ENCODE assay signal across 20 cellular contexts in the genomic region with DNA sequence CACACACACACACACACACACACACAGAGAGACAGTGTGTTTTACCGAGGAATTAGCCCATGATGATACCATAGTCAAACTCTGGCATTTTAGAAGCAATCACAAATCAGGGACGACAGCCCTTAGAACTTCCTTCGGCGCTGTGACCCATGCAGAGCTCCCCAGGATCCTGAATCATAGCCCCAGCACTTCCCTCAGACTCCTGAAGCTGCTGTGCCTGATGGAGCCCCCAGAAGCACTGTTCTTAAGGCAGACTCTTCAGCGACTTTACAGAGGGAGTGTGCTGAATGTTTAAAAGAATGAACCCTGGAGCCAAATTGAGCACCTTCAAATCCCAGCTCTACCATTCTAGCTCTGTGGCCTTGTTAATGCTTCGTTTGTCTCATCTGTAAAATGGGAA.
"Had no signal": no experiment of that assay in that cellular context is flagged by ENCODE, and none has a peak within 500 bp of the region (broad histone marks: within the 10 kb centered on the region; RNA-seq: fewer than 3 reads in every experiment).

No MANE protein-coding gene starts in this region.

- FAIRE-seq: endometrium, frontal cortex, small intestine had no signal

- H3K27ac Mint-ChIP-seq: natural killer cell treated with Interleukin-12 subunit alpha and Interleukin-12 subunit beta and Interleukin-15 and Interleukin-18, amount 100 ng/mL, for 72 hours had no signal

- H3K4me3 ChIP-seq: dorsolateral prefrontal cortex, heart left ventricle, ovary, right atrium auricular region, stomach, thoracic aorta, transverse colon had no signal

- H3K9me3 Mint-ChIP-seq: natural killer cell treated with Interleukin-12 subunit alpha and Interleukin-12 subunit beta and Interleukin-15 and Interleukin-18, amount 100 ng/mL, for 72 hours had no signal

- H3K4me1 ChIP-seq: heart left ventricle, right atrium auricular region, transverse colon had no signal

- DNase-seq: cortex of kidney; dorsolateral prefrontal cortex; effector memory CD4-positive, alpha-beta T cell; heart left ventricle; hippocampal formation; left colon; nucleus accumbens; ovary; small intestine; stimulated activated CD4-positive, alpha-beta T cell treated with anti-CD3 and anti-CD28 coated beads, Interleukin-12 subunit alpha, Interleukin-12 subunit beta, amount 100 ng/mL, for 4 hours; stimulated activated naive CD4-positive, alpha-beta T cell; stomach; substantia nigra; transverse colon had no signal

- H3K36me3 ChIP-seq: heart left ventricle, ovary, right atrium auricular region, stomach, thoracic aorta, transverse colon had no signal

- H3K27ac ChIP-seq: dorsolateral prefrontal cortex, heart left ventricle, ovary, right atrium auricular region, stomach, thoracic aorta, transverse colon had no signal

- H3K4me3 Mint-ChIP-seq: natural killer cell treated with Interleukin-12 subunit alpha and Interleukin-12 subunit beta and Interleukin-15 and Interleukin-18, amount 100 ng/mL, for 72 hours had no signal

- ATAC-seq: esophagus mucosa; heart left ventricle; left colon; natural killer cell treated with Interleukin-12 subunit alpha and Interleukin-12 subunit beta and Interleukin-15 and Interleukin-18, amount 100 ng/mL, for 72 hours had no signal

- H3K9me3 ChIP-seq: heart left ventricle, ovary, right atrium auricular region, stomach, thoracic aorta, transverse colon had no signal

- H3K27me3 Mint-ChIP-seq: natural killer cell treated with Interleukin-12 subunit alpha and Interleukin-12 subunit beta and Interleukin-15 and Interleukin-18, amount 100 ng/mL, for 72 hours had no signal

- H3K36me3 Mint-ChIP-seq: natural killer cell treated with Interleukin-12 subunit alpha and Interleukin-12 subunit beta and Interleukin-15 and Interleukin-18, amount 100 ng/mL, for 72 hours had no signal

- H3K27me3 ChIP-seq: dorsolateral prefrontal cortex, heart left ventricle, ovary, right atrium auricular region, stomach, transverse colon had no signal
